In genomic region chr7:147296201-147296600, GRCh38 we compare ENCODE assay signal across 29 cellular contexts.
"Had no signal": no experiment of that assay in that cellular context is flagged by ENCODE, and none has a peak within 500 bp of the region (broad histone marks: within the 10 kb centered on the region; RNA-seq: fewer than 3 reads in every experiment).

No MANE protein-coding gene starts in this region.

- H3K36me3 ChIP-seq: adrenal gland, ascending aorta, brain microvascular endothelial cell, breast epithelium, cardiac muscle cell had no signal

- H3K27ac ChIP-seq: adrenal gland, ascending aorta, body of pancreas, brain microvascular endothelial cell, breast epithelium, cardiac muscle cell had no signal

- DNase-seq: activated effector memory CD4-positive, alpha-beta T cell treated with anti-CD3 and anti-CD28 coated beads, Interleukin-2, amount 50 U/mL, for 16 hours; activated effector memory CD4-positive, alpha-beta T cell treated with Interleukin-2 at 50 U/mL for 16 hours; activated gamma-delta T cell; activated gamma-delta T cell treated with Interleukin-2 at 50 U/mL for 16 hours; activated naive CD4-positive, alpha-beta T cell; activated naive CD4-positive, alpha-beta T cell treated with anti-CD3 and anti-CD28 coated beads for 36 hours; activated naive CD4-positive, alpha-beta T cell treated with anti-CD3 and anti-CD28 coated beads, Interleukin-2, amount 10 ng/mL, durations not matched to agents 7 days and 5 days; activated naive CD4-positive, alpha-beta T cell treated with anti-CD3 and anti-CD28 coated beads, Interleukin-2, amount 50 U/mL, for 16 hours; activated naive CD4-positive, alpha-beta T cell treated with Interleukin-2 at 50 U/mL for 16 hours; activated naive CD8-positive, alpha-beta T cell treated with anti-CD3 and anti-CD28 coated beads for 36 hours; activated naive CD8-positive, alpha-beta T cell treated with anti-CD3 and anti-CD28 coated beads, Interleukin-2, amount 10 ng/mL, durations not matched to agents 7 days and 5 days; activated naive CD8-positive, alpha-beta T cell treated with anti-CD3 and anti-CD28 coated beads, Interleukin-2, amount 50 U/mL, for 24 hours; activated T-cell treated with anti-CD3 and anti-CD28 coated beads, Interleukin-2, amount 50 U/mL, for 24 hours; activated T-cell treated with anti-CD3 and anti-CD28 coated beads, Interleukin-2, amount 50 U/mL, for 4 hours; activated T-cell treated with anti-CD3 and anti-CD28 coated beads, Interleukin-2, amount 50 U/mL, for 48 hours; activated T-cell treated with anti-CD3 and anti-CD28 coated beads, Interleukin-2, amount 50 U/mL, for 72 hours; adrenal gland; amniotic stem cell; amygdala; anterior cingulate cortex; aorta; body of pancreas; brain microvascular endothelial cell; caudate nucleus; central memory CD4-positive, alpha-beta T cell; cerebellar nuclear complex had no signal

- H3K4me3 ChIP-seq: adrenal gland, ascending aorta, body of pancreas, breast epithelium, cardiac muscle cell had no signal

- H3K9me3 ChIP-seq: adrenal gland, ascending aorta, body of pancreas, breast epithelium had no signal

- H3K27me3 ChIP-seq: adrenal gland, ascending aorta, body of pancreas, brain microvascular endothelial cell, breast epithelium, cardiac muscle cell had no signal
